In the genomic region with DNA sequence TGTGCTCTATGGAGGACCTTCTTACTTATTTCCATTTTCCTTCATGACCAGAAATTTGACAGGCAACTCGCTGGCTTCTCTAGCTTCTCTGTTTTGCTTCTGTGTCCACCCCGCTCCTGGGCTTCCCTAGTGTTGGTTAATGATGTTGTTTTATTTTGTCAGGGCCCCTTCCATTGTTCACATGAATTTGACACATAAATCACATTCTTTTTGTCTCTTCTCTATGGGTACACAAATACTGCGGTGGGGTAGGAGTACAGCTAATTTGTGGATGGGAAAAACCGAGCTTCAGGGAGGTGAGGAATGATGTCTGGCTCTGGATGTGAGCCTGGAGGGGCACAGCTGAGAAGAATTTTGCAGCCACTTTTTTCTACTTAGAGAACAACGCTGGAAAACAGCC, we compare ENCODE assay signal across 32 cellular contexts.
"Had no signal": no experiment of that assay in that cellular context is flagged by ENCODE, and none has a peak within 500 bp of the region (broad histone marks: within the 10 kb centered on the region; RNA-seq: fewer than 3 reads in every experiment).

No MANE protein-coding gene starts in this region.

- H3K9me3 ChIP-seq: body of pancreas, breast epithelium, colonic mucosa had no signal

- H3K9me3 Mint-ChIP-seq: activated B cell treated with CpG ODN at 0.5 μM for 24 hours; activated CD8-positive, alpha-beta T cell treated with anti-CD3 and anti-CD28 coated beads for 36 hours; activated T-cell treated with anti-CD3 and anti-CD28 coated beads, Interleukin-2, amount 50 U/mL, for 4 hours; activated T-helper 17 cell treated with anti-CD3 and anti-CD28 coated beads, Interleukin-2, amount 50 U/mL, for 72 hours; dendritic cell treated with granulocyte-macrophage colony-stimulating factor and Interleukin-4, amounts not matched to agents 40 ng/mL and 50 ng/mL, for 4 days; endodermal cell; T-helper 2 cell treated with Interferon-gamma antibody and Interleukin-4, amounts not matched to agents 5 μg/mL and 100 μg/mL, for 36 hours had no signal

- H3K36me3 Mint-ChIP-seq: activated naive CD8-positive, alpha-beta T cell had no signal

- H3K36me3 ChIP-seq: breast epithelium, cardiac muscle cell, colonic mucosa, WERI-Rb-1 had no signal

- H3K27me3 ChIP-seq: body of pancreas, breast epithelium, cardiac muscle cell, colonic mucosa, dorsolateral prefrontal cortex had no signal

- DNase-seq: activated B cell treated with CpG ODN at 0.5 μM for 24 hours; activated CD4-positive, alpha-beta T cell treated with anti-CD3 and anti-CD28 coated beads for 48 hours; activated CD4-positive, alpha-beta T cell treated with anti-CD3 and anti-CD28 coated beads, Interleukin-2, amount 50 U/mL, for 1 hour; activated CD4-positive, alpha-beta T cell treated with anti-CD3 and anti-CD28 coated beads, Interleukin-2, amount 50 U/mL, for 48 hours; activated CD8-positive, alpha-beta memory T cell treated with anti-CD3 and anti-CD28 coated beads for 24 hours; activated CD8-positive, alpha-beta T cell treated with anti-CD3 and anti-CD28 coated beads for 36 hours; activated effector memory CD4-positive, alpha-beta T cell treated with Interleukin-2 at 50 U/mL for 16 hours; activated gamma-delta T cell treated with Interleukin-2 at 50 U/mL for 16 hours; activated naive CD4-positive, alpha-beta T cell treated with anti-CD3 and anti-CD28 coated beads, Interleukin-2, amount 50 U/mL, for 16 hours; activated naive CD4-positive, alpha-beta T cell treated with Interleukin-2 at 50 U/mL for 16 hours; activated T-cell treated with anti-CD3 and anti-CD28 coated beads, Interleukin-2, amount 50 U/mL, for 4 hours; amniotic stem cell; anterior cingulate cortex; body of pancreas; central memory CD4-positive, alpha-beta T cell; cerebellar nuclear complex; colonic mucosa; dorsolateral prefrontal cortex; effector memory CD4-positive, alpha-beta T cell; endodermal cell; foreskin fibroblast; head of caudate nucleus; T-helper 1 cell; T-helper 17 cell; T1000; WERI-Rb-1 had no signal

- H3K27ac ChIP-seq: body of pancreas, breast epithelium, cardiac muscle cell, colonic mucosa, dorsolateral prefrontal cortex, WERI-Rb-1 had no signal

- H3K27ac Mint-ChIP-seq: activated B cell treated with CpG ODN at 0.5 μM for 24 hours; activated CD8-positive, alpha-beta T cell treated with anti-CD3 and anti-CD28 coated beads for 36 hours; activated naive CD8-positive, alpha-beta T cell; activated T-helper 17 cell treated with anti-CD3 and anti-CD28 coated beads, Interleukin-2, amount 50 U/mL, for 72 hours; dendritic cell treated with granulocyte-macrophage colony-stimulating factor and Interleukin-4, amounts not matched to agents 40 ng/mL and 50 ng/mL, for 4 days; endodermal cell; T-helper 17 cell; T-helper 2 cell treated with Interferon-gamma antibody and Interleukin-4, amounts not matched to agents 5 μg/mL and 100 μg/mL, for 36 hours had no signal

- H3K4me1 Mint-ChIP-seq: activated B cell treated with CpG ODN at 0.5 μM for 24 hours; activated T-helper 17 cell treated with anti-CD3 and anti-CD28 coated beads, Interleukin-2, amount 50 U/mL, for 72 hours had no signal

- H3K4me3 ChIP-seq: body of pancreas, breast epithelium, cardiac muscle cell, colonic mucosa, dorsolateral prefrontal cortex had no signal

- H3K4me1 ChIP-seq: body of pancreas, breast epithelium, colonic mucosa had no signal

- H3K4me3 Mint-ChIP-seq: activated B cell treated with CpG ODN at 0.5 μM for 24 hours; activated CD8-positive, alpha-beta T cell treated with anti-CD3 and anti-CD28 coated beads for 36 hours; activated naive CD8-positive, alpha-beta T cell; activated T-cell treated with anti-CD3 and anti-CD28 coated beads, Interleukin-2, amount 50 U/mL, for 4 hours; activated T-helper 17 cell treated with anti-CD3 and anti-CD28 coated beads, Interleukin-2, amount 50 U/mL, for 72 hours; dendritic cell treated with granulocyte-macrophage colony-stimulating factor and Interleukin-4, amounts not matched to agents 40 ng/mL and 50 ng/mL, for 4 days; endodermal cell; T-helper 17 cell; T-helper 2 cell treated with Interferon-gamma antibody and Interleukin-4, amounts not matched to agents 5 μg/mL and 100 μg/mL, for 36 hours had no signal
